Comparison of ENCODE assay signal across 8 cellular contexts in the genomic region with DNA sequence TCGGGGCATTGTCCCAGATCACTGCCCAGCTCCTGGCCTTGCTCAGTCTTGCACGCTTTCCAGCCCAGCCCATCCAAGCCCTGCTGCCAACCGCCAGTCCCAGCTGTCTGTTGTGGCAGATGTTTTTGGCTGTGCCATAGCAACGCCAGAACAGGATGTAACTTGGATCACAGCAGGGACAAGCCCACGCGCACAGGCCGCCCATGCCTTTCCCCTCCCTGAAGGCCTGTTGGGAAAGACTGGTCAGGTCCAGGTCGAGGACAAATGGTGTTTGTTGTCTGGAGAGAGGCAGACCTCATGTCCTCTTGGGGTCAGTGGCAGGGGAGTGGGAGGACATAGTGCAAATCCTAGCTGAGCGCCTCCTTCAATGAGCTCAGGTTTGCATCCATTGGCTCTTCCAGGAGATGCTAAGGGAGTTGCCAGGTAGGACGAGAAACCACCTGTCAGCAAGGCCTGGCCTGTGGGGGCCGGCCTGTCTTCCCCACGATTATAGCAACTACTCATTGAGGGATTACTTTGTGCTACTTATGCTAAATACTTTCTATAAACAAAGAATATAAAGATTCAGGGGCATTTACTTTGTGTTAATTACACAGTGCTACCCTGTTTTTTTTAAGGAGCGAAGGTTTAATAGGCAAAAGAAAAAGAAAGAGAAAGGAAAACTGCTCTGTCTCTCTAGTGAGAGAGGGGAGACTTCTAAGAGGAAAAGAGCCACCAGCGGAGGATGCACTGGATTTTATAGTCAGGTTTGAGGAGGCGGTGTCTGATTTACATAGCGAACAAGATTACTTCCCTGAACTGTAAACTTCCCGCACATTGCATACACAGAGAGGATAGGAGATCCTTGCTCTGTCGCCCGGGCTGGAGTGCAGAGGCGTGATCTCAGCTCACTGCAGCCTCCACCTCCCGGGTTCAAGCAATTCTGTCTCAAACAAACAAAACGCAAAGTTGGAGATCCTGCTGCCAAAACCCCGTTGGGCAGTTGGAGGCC. TPM values are rescaled to one million over a fixed set of nuclear protein-coding genes. Genes with fewer than 3 reads are reported as not detected.
A peak's percentile ranks its signal among the peaks of the same experiment; 100 is the strongest.
DNase-seq lines count a peak whose midpoint lies in the region; ATAC-seq and TF ChIP-seq lines count a peak whose summit lies in the region.

No MANE protein-coding gene starts in this region.

- intact Hi-C loops in lower lobe of right lung (cut with DNase I) = no loop called here

- H3K36me3 ChIP-seq in duodenal mucosa (ENCODE audit: control insufficient read depth in 1 of 2, insufficient read depth in 2 of 2, low read length in 2 of 2) (no peaks in the 10 kb centered on the region), lower lobe of right lung (no peaks in the 10 kb centered on the region)

- DNase-seq in EL (peak; percentile 31), NCI-H524 treated with DMSO at 0.1 percent for 48 hours (lab: John Stamatoyannopoulos, UW) (peak; percentile 20), lower lobe of right lung (peak; percentile 86), ureter (ENCODE audit: low spot score) (peak; percentile 82), cerebellar nuclear complex (lab: John Stamatoyannopoulos, UW) (no peak)
- no peak for DNase-seq in stimulated activated CD4-positive, alpha-beta T cell treated with anti-CD3 and anti-CD28 coated beads, Interleukin-2, amount 100 ng/mL, for 48 hours
- DNase-seq in stimulated activated CD4-positive, alpha-beta T cell treated with anti-CD3 and anti-CD28 coated beads, Interleukin-1b, Interleukin-23, amount 100 ng/mL, for 48 hours = no peak

- no peaks in the 10 kb centered on the region for H3K27me3 ChIP-seq in duodenal mucosa (ENCODE audit: control insufficient read depth in 1 of 2, insufficient read depth in 2 of 2, low read length in 2 of 2)
- no peaks in the 10 kb centered on the region for H3K27me3 ChIP-seq in lower lobe of right lung (ENCODE audit: low read depth)

- TF ChIP-seq CTCF in lower lobe of right lung (IDR thresholded peaks at IDR 0.05) = no peak

- H3K4me1 ChIP-seq in duodenal mucosa (ENCODE audit: control insufficient read depth in 1 of 2, insufficient read depth in 2 of 2, low read length in 2 of 2) (peaks cover 19% of the 10 kb centered on the region in 2 donors), lower lobe of right lung (peaks cover 27% of the 10 kb centered on the region)

- H3K4me3 ChIP-seq in duodenal mucosa (ENCODE audit: low read depth in 1 of 2, low read length in 2 of 2) = peak overlapping the region; percentile 40 to 41
- H3K4me3 ChIP-seq in lower lobe of right lung = no peak overlapping the region

- no peaks in the 10 kb centered on the region for H3K9me3 ChIP-seq in duodenal mucosa (ENCODE audit: control insufficient read depth in 1 of 2, low read length in 2 of 2)
- H3K9me3 ChIP-seq in lower lobe of right lung = no peaks in the 10 kb centered on the region

- no peak overlapping the region for H3K9ac ChIP-seq in duodenal mucosa (ENCODE audit: low read depth in 1 of 2, low read length in 2 of 2)

- peak; percentile 87 to 93 for ATAC-seq in lower lobe of right lung

- H3K27ac ChIP-seq in duodenal mucosa (ENCODE audit: low read depth, low read length) (peak overlapping the region; percentile 30), lower lobe of right lung (peak overlapping the region; percentile 73)

RNA-seq across cellular contexts. Expression of a gene that starts 42.8 kb away (rescaled TPM):
- 307 TPM for total RNA-seq in lower lobe of right lung
- total RNA-seq in ureter = 167 TPM

Comparison
In these comparisons a context has a peak if more than half of its experiments do, and no peak if none do; other contexts are left out.
1. DNase-seq: peak in EL (single experiment), NCI-H524 treated with DMSO at 0.1 percent for 48 hours (single experiment), lower lobe of right lung (single experiment) and ureter (single experiment); none in stimulated activated CD4-positive, alpha-beta T cell treated with anti-CD3 and anti-CD28 coated beads, Interleukin-2, amount 100 ng/mL, for 48 hours (0 of 2), cerebellar nuclear complex (0 of 2) and stimulated activated CD4-positive, alpha-beta T cell treated with anti-CD3 and anti-CD28 coated beads, Interleukin-1b, Interleukin-23, amount 100 ng/mL, for 48 hours (single experiment).